In genomic region chr18:49227456-49227855, GRCh38 we compare ENCODE assay signal across 13 cellular contexts.
A peak's percentile ranks its signal among the peaks of the same experiment; 100 is the strongest.
DNase-seq lines count a peak whose midpoint lies in the region; ATAC-seq, FAIRE-seq and TF ChIP-seq lines count a peak whose summit lies in the region.
"Had no signal": no experiment of that assay in that cellular context is flagged by ENCODE, and none has a peak within 500 bp of the region (broad histone marks: within the 10 kb centered on the region; RNA-seq: fewer than 3 reads in every experiment).

No MANE protein-coding gene starts in this region.

- peak overlapping the region; percentile 57 for H3K27ac Mint-ChIP-seq in CD8-positive, alpha-beta T cell
- H3K27ac Mint-ChIP-seq in T-helper 17 cell: peak overlapping the region; percentile 84
- peak overlapping the region; percentile 69 for H3K27ac Mint-ChIP-seq in activated naive CD4-positive, alpha-beta T cell treated with anti-CD3 and anti-CD28 coated beads, Interleukin-2, amount 10 ng/mL, durations not matched to agents 7 days and 5 days
- H3K27ac Mint-ChIP-seq: B cell; stimulated activated naive B cell treated with anti-CD40 and anti-IgM and Interleukin-4, amounts not matched to agents 10 μg/mL and 1 μg/mL and 100 μg/mL, for 72 hours; WTC11 had no signal

- FAIRE-seq in small intestine (lab: Jason Lieb, UNC): no peak

- POLR2A ChIA-PET in CD8-positive, alpha-beta T cell (lab: Charles Lee): no interaction called here

- no peaks in the 10 kb centered on the region for H3K27me3 ChIP-seq in CD8-positive, alpha-beta T cell (ENCODE audit: insufficient read depth, low read length)
- no peaks in the 10 kb centered on the region for H3K27me3 ChIP-seq in small intestine (ENCODE audit: control insufficient read depth in 2 of 2, insufficient read depth in 2 of 2, low read length in 2 of 2)

- H3K27ac ChIP-seq in CD8-positive, alpha-beta T cell (ENCODE audit: low read depth, low read length): no peak overlapping the region
- H3K27ac ChIP-seq in small intestine (ENCODE audit: low read depth in 1 of 2, low read length in 1 of 2): no peak overlapping the region
- H3K27ac ChIP-seq: psoas muscle had no signal

- peaks cover 13% of the 10 kb centered on the region for H3K4me1 ChIP-seq in CD8-positive, alpha-beta T cell (ENCODE audit: insufficient read depth, low read length)
- H3K4me1 ChIP-seq in small intestine (ENCODE audit: control insufficient read depth in 2 of 2, insufficient read depth in 1 of 2, low read depth in 1 of 2, low read length in 1 of 2): peaks cover 0 to 3% of the 10 kb centered on the region in 2 donors
- H3K4me1 ChIP-seq: psoas muscle had no signal

- peaks cover 27% of the 10 kb centered on the region for H3K36me3 Mint-ChIP-seq in CD8-positive, alpha-beta T cell
- H3K36me3 Mint-ChIP-seq in T-helper 17 cell (ENCODE audit: low read depth): peaks cover 3% of the 10 kb centered on the region
- peaks cover 21% of the 10 kb centered on the region for H3K36me3 Mint-ChIP-seq in activated naive CD4-positive, alpha-beta T cell treated with anti-CD3 and anti-CD28 coated beads, Interleukin-2, amount 10 ng/mL, durations not matched to agents 7 days and 5 days
- H3K36me3 Mint-ChIP-seq: WTC11 had no signal

- no peak overlapping the region for H3K4me3 Mint-ChIP-seq in CD8-positive, alpha-beta T cell
- peak overlapping the region; percentile 71 for H3K4me3 Mint-ChIP-seq in T-helper 17 cell
- no peak overlapping the region for H3K4me3 Mint-ChIP-seq in activated naive CD4-positive, alpha-beta T cell treated with anti-CD3 and anti-CD28 coated beads, Interleukin-2, amount 10 ng/mL, durations not matched to agents 7 days and 5 days
- H3K4me3 Mint-ChIP-seq: B cell; stimulated activated naive B cell treated with anti-CD40 and anti-IgM and Interleukin-4, amounts not matched to agents 10 μg/mL and 1 μg/mL and 100 μg/mL, for 72 hours; WTC11 had no signal

- CTCF ChIA-PET in CD8-positive, alpha-beta T cell (lab: Charles Lee): no interaction called here
- CTCF ChIA-PET in activated naive CD4-positive, alpha-beta T cell treated with anti-CD3 and anti-CD28 coated beads, Interleukin-2, amount 10 ng/mL, durations not matched to agents 7 days and 5 days (lab: Charles Lee): interaction anchor here (0.6 to 1.0 kb wide), 2 partner anchors 205 to 562 kb away, joined by 3 to 6 read pairs; no protein-coding TSS in a partner anchor

- TF ChIP-seq CTCF in CD8-positive, alpha-beta T cell (IDR thresholded peaks at IDR 0.05): no peak

- whole genome bisulfite sequencing in small intestine, 3 donors: 21 to 29% (median 28%) methylated on average over 1 of the region's 1 CpG

- H3K9me3 Mint-ChIP-seq in CD8-positive, alpha-beta T cell: no peaks in the 10 kb centered on the region
- H3K9me3 Mint-ChIP-seq in activated naive CD4-positive, alpha-beta T cell treated with anti-CD3 and anti-CD28 coated beads, Interleukin-2, amount 10 ng/mL, durations not matched to agents 7 days and 5 days: no peaks in the 10 kb centered on the region
- H3K9me3 Mint-ChIP-seq: stimulated activated naive B cell treated with anti-CD40 and anti-IgM and Interleukin-4, amounts not matched to agents 10 μg/mL and 1 μg/mL and 100 μg/mL, for 72 hours; WTC11 had no signal

- DNase-seq in CD8-positive, alpha-beta T cell: peak in 3 of 7 experiments; percentile 17 to 54 (median 49)
- DNase-seq in T-helper 17 cell (peak in 1 of 3 donors; percentile 7), small intestine (peak; percentile 72), SIG-M5 (lab: John Stamatoyannopoulos, UW) (no peak)
- peak; percentile 77 for DNase-seq in activated naive CD4-positive, alpha-beta T cell treated with anti-CD3 and anti-CD28 coated beads, Interleukin-2, amount 10 ng/mL, durations not matched to agents 7 days and 5 days
- DNase-seq: NCI-H2029; psoas muscle; stimulated activated naive B cell treated with anti-CD40 and anti-IgM and Interleukin-4, amounts not matched to agents 10 μg/mL and 1 μg/mL and 100 μg/mL, for 72 hours had no signal

- no peak overlapping the region for H3K4me3 ChIP-seq in CD8-positive, alpha-beta T cell (ENCODE audit: low read depth, low read length)
- no peak overlapping the region for H3K4me3 ChIP-seq in small intestine (ENCODE audit: low read depth in 1 of 2, low read length in 2 of 2)
- H3K4me3 ChIP-seq: psoas muscle had no signal

- no peaks in the 10 kb centered on the region for H3K36me3 ChIP-seq in CD8-positive, alpha-beta T cell (ENCODE audit: insufficient read depth, low read length)
- no peaks in the 10 kb centered on the region for H3K36me3 ChIP-seq in small intestine (ENCODE audit: control insufficient read depth in 2 of 2, insufficient read depth in 2 of 2, low read length in 2 of 2)

- H3K9me3 ChIP-seq in CD8-positive, alpha-beta T cell (ENCODE audit: low read length): no peaks in the 10 kb centered on the region
- H3K9me3 ChIP-seq in T-helper 17 cell (ENCODE audit: control insufficient read depth, low read length, poor library complexity, severe bottlenecking) (no peaks in the 10 kb centered on the region), small intestine (ENCODE audit: control insufficient read depth, low read depth) (no peaks in the 10 kb centered on the region)
- H3K9me3 ChIP-seq: psoas muscle had no signal

- no peaks in the 10 kb centered on the region for H3K27me3 Mint-ChIP-seq in CD8-positive, alpha-beta T cell (ENCODE audit: low read depth)
- H3K27me3 Mint-ChIP-seq in T-helper 17 cell: no peaks in the 10 kb centered on the region
- no peaks in the 10 kb centered on the region for H3K27me3 Mint-ChIP-seq in activated naive CD4-positive, alpha-beta T cell treated with anti-CD3 and anti-CD28 coated beads, Interleukin-2, amount 10 ng/mL, durations not matched to agents 7 days and 5 days
- H3K27me3 Mint-ChIP-seq: B cell; stimulated activated naive B cell treated with anti-CD40 and anti-IgM and Interleukin-4, amounts not matched to agents 10 μg/mL and 1 μg/mL and 100 μg/mL, for 72 hours had no signal

- intact Hi-C loops in CD8-positive, alpha-beta T cell (cut with DNase I, micrococcal nuclease): no loop called here

- peak; percentile 88 for ATAC-seq in CD8-positive, alpha-beta T cell
- ATAC-seq in T-helper 17 cell (peak; percentile 98), GM18517 (IDR thresholded peaks at IDR 0.05; ENCODE audit: unreplicated experiment) (no peak), GM18907 (IDR thresholded peaks at IDR 0.05; ENCODE audit: unreplicated experiment) (no peak), GM19351 (IDR thresholded peaks at IDR 0.05; ENCODE audit: unreplicated experiment) (no peak)
- ATAC-seq: stimulated activated naive B cell treated with anti-CD40 and anti-IgM and Interleukin-4, amounts not matched to agents 10 μg/mL and 1 μg/mL and 100 μg/mL, for 72 hours; WTC11 had no signal

- peaks cover 25% of the 10 kb centered on the region for H3K4me1 Mint-ChIP-seq in CD8-positive, alpha-beta T cell (ENCODE audit: low read depth)
- H3K4me1 Mint-ChIP-seq in T-helper 17 cell: peaks cover 23% of the 10 kb centered on the region
- H3K4me1 Mint-ChIP-seq in activated naive CD4-positive, alpha-beta T cell treated with anti-CD3 and anti-CD28 coated beads, Interleukin-2, amount 10 ng/mL, durations not matched to agents 7 days and 5 days: peaks cover 41% of the 10 kb centered on the region
- H3K4me1 Mint-ChIP-seq: B cell, WTC11 had no signal

Comparison
In these comparisons a context has a peak if more than half of its experiments do, and no peak if none do; other contexts are left out.
1. ATAC-seq: peak in CD8-positive, alpha-beta T cell (single experiment) and T-helper 17 cell (single experiment); none in GM18517 (single experiment), GM18907 (single experiment) and GM19351 (single experiment).
2. Peak in every context shown above with its lines, with median percentiles within 50 percentile points of each other: H3K27ac Mint-ChIP-seq.